Comparison of ENCODE assay signal across 8 cellular contexts in genomic region chr6:155313602-155314091, GRCh38. TPM values are rescaled to one million over a fixed set of nuclear protein-coding genes. Genes with fewer than 3 reads are reported as not detected.
DNase-seq lines count a peak whose midpoint lies in the region; ATAC-seq and TF ChIP-seq lines count a peak whose summit lies in the region.

No MANE protein-coding gene starts in this region.

- no peaks in the 10 kb centered on the region for H3K27me3 ChIP-seq in RWPE2 (ENCODE audit: insufficient read depth, poor library complexity, severe bottlenecking)
- no peaks in the 10 kb centered on the region for H3K27me3 ChIP-seq in endocrine pancreas (ENCODE audit: control insufficient read depth, insufficient read depth, low read length)

- peaks cover 0 to 2% of the 10 kb centered on the region in 2 donors for H3K27me3 Mint-ChIP-seq in natural killer cell (ENCODE audit: low read depth in 2 of 2)

- peaks cover 19 to 24% of the 10 kb centered on the region in 2 donors for H3K4me1 Mint-ChIP-seq in natural killer cell

- H3K9me3 Mint-ChIP-seq in natural killer cell = no peaks in the 10 kb centered on the region

- peaks cover 43% of the 10 kb centered on the region for H3K36me3 ChIP-seq in RWPE2 (ENCODE audit: low read depth)
- H3K36me3 ChIP-seq in endocrine pancreas (ENCODE audit: control insufficient read depth, insufficient read depth, low read length) = peaks cover 2% of the 10 kb centered on the region

- H3K4me3 ChIP-seq in RWPE2 (ENCODE audit: severe bottlenecking) (peak overlapping the region; percentile 64), endocrine pancreas (ENCODE audit: control insufficient read depth, insufficient read depth, low read length) (peak overlapping the region; percentile 93)

- H3K9ac ChIP-seq in endocrine pancreas (ENCODE audit: control insufficient read depth, insufficient read depth, low read length) = peak overlapping the region; percentile 82

- intact Hi-C loops in natural killer cell (cut with micrococcal nuclease) = loop anchor here (5.0 kb wide), 1 partner anchor 581 kb away; the partner anchor contains the start of gene SCAF8

- H3K36me3 Mint-ChIP-seq in natural killer cell = no peaks in the 10 kb centered on the region

- peak overlapping the region; percentile 80 for H3K27ac ChIP-seq in RWPE2 (ENCODE audit: poor library complexity, severe bottlenecking)

- TF ChIP-seq CTCF in RWPE2 (IDR thresholded peaks at IDR 0.05; ENCODE audit: poor library complexity, severe bottlenecking) (no peak), natural killer cell (IDR thresholded peaks at IDR 0.05) (no peak)

- H3K4me3 Mint-ChIP-seq in natural killer cell = peak overlapping the region; percentile 94

- H3K9me3 ChIP-seq in RWPE2 (ENCODE audit: severe bottlenecking) (no peaks in the 10 kb centered on the region), endocrine pancreas (ENCODE audit: control insufficient read depth, low read length) (no peaks in the 10 kb centered on the region)

- peaks cover 29% of the 10 kb centered on the region for H3K4me1 ChIP-seq in RWPE2 (ENCODE audit: insufficient read depth, poor library complexity, severe bottlenecking)
- peaks cover 16% of the 10 kb centered on the region for H3K4me1 ChIP-seq in endocrine pancreas (ENCODE audit: control insufficient read depth, insufficient read depth, low read length)

- peak overlapping the region; percentile 94 to 98 for H3K27ac Mint-ChIP-seq in natural killer cell

- ATAC-seq in GM18907 (IDR thresholded peaks at IDR 0.05; ENCODE audit: unreplicated experiment) (peak; percentile 24), HG03175 (IDR thresholded peaks at IDR 0.05; ENCODE audit: unreplicated experiment) (peak; percentile 10), RWPE2 (ENCODE audit: low read depth) (peak; percentile 8; the same call in 2 of the 3 replicates), natural killer cell (peak; percentile 9 to 21 (median 19))

- DNase-seq in AML-193 (lab: John Stamatoyannopoulos, UW) (peak; percentile 24 to 37), RWPE2 (ENCODE audit: low spot score) (no peak), natural killer cell (no peak), NCI-H1930 (lab: John Stamatoyannopoulos, UW) (no peak), NCI-H1694 (lab: John Stamatoyannopoulos, UW) (no peak)

RNA-seq across cellular contexts. Expression of gene TFB1M, which starts 0.6 kb away (rescaled TPM):
- total RNA-seq in natural killer cell = 10 to 100 TPM; 14.1 to 20.1 (median 17.1) TPM

RNA-seq across cellular contexts. Expression of gene CLDN20, which starts 49.8 kb away (rescaled TPM):
- not detected for total RNA-seq in natural killer cell

Comparison
In these comparisons a context has a peak if more than half of its experiments do, and no peak if none do; other contexts are left out.
1. DNase-seq: peak in AML-193 (2 of 2); none in RWPE2 (single experiment), natural killer cell (single experiment), NCI-H1930 (0 of 2) and NCI-H1694 (single experiment).
2. Peak in every context shown above with its lines, with median percentiles within 50 percentile points of each other: ATAC-seq.